Comparison of ENCODE assay signal across 29 cellular contexts in genomic region chr2:14417586-14417985, GRCh38.
"Had no signal": no experiment of that assay in that cellular context is flagged by ENCODE, and none has a peak within 500 bp of the region (broad histone marks: within the 10 kb centered on the region; RNA-seq: fewer than 3 reads in every experiment).

No MANE protein-coding gene starts in this region.

- DNase-seq: activated CD4-positive, alpha-beta T cell treated with anti-CD3 and anti-CD28 coated beads for 48 hours; activated CD4-positive, alpha-beta T cell treated with anti-CD3 and anti-CD28 coated beads, Interleukin-2, amount 50 U/mL, for 48 hours; activated CD8-positive, alpha-beta memory T cell treated with anti-CD3 and anti-CD28 coated beads, Interleukin-2, amount 50 U/mL, for 4 hours; activated effector memory CD4-positive, alpha-beta T cell treated with anti-CD3 and anti-CD28 coated beads, Interleukin-2, amount 50 U/mL, for 16 hours; activated naive CD4-positive, alpha-beta T cell treated with anti-CD3 and anti-CD28 coated beads for 36 hours; activated naive CD8-positive, alpha-beta T cell treated with anti-CD3 and anti-CD28 coated beads for 36 hours; activated T-cell treated with anti-CD3 and anti-CD28 coated beads, Interleukin-2, amount 50 U/mL, for 1 hour; adrenal gland; aorta; dermis blood vessel endothelial cell; effector CD4-positive, alpha-beta T cell; left ventricle myocardium inferior; mesendoderm; natural killer cell; occipital lobe; psoas muscle; right cardiac atrium; spleen; stimulated activated naive CD4-positive, alpha-beta T cell; SW 1271; T-helper 9 cell; transverse colon; WERI-Rb-1 had no signal

- H3K4me2 ChIP-seq: neural progenitor cell had no signal

- H2AFZ ChIP-seq: neural progenitor cell, parathyroid adenoma had no signal

- H3K9me3 ChIP-seq: adrenal gland, psoas muscle, transverse colon had no signal

- H3K4me3 ChIP-seq: adrenal gland, left ventricle myocardium inferior, lung, neural progenitor cell, psoas muscle, spleen, transverse colon had no signal

- FAIRE-seq: TTC549, urothelium cell line had no signal

- H3K79me2 ChIP-seq: parathyroid adenoma had no signal

- H3K36me3 ChIP-seq: adrenal gland, left ventricle myocardium inferior, neural progenitor cell, spleen, transverse colon, WERI-Rb-1 had no signal

- H3K9ac ChIP-seq: neural progenitor cell, parathyroid adenoma had no signal

- H3K27me3 ChIP-seq: adrenal gland, neural progenitor cell, spleen, transverse colon had no signal

- H3K4me1 ChIP-seq: adrenal gland, left ventricle myocardium inferior, neural progenitor cell, parathyroid adenoma, psoas muscle, spleen had no signal

- H3K27ac ChIP-seq: adrenal gland, left ventricle myocardium inferior, neural progenitor cell, parathyroid adenoma, psoas muscle, spleen, transverse colon, WERI-Rb-1 had no signal

- ATAC-seq: activated CD4-positive, CD25-positive, alpha-beta regulatory T cell treated with anti-CD3 and anti-CD28 coated beads, Interleukin-2, amount 50 U/mL, for 24 hours; natural killer cell; psoas muscle; right cardiac atrium had no signal
